In the genomic region with DNA sequence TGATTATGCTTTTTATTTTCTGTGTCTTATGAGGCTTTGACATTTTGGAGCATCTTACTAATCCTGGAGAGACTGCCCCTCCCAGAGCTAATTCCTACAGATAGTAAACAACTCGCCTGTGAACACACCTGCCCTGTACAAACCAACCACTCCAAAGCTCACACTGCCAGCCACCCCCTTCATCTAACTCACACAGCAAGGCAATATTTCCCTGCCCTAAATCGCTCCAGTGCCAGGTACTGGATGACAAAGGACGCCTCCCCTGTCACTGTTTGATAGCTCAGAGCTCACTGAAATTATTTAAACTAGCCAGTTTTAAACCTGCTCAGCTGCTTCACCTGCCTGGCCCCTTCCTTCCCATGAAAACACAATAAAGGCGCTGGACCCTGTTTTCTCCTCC, we compare ENCODE assay signal across 18 cellular contexts.
"Had no signal": no experiment of that assay in that cellular context is flagged by ENCODE, and none has a peak within 500 bp of the region (broad histone marks: within the 10 kb centered on the region; RNA-seq: fewer than 3 reads in every experiment).

No MANE protein-coding gene starts in this region.

- H3K4me1 ChIP-seq: adrenal gland, ascending aorta, prostate gland, thyroid gland had no signal

- H3K36me3 ChIP-seq: adrenal gland, ascending aorta, brain microvascular endothelial cell, prostate gland, thyroid gland, WERI-Rb-1 had no signal

- H3K27me3 ChIP-seq: adrenal gland, ascending aorta, brain microvascular endothelial cell, thyroid gland had no signal

- H3K9me3 ChIP-seq: adrenal gland, ascending aorta, prostate gland, thyroid gland had no signal

- H3K4me3 ChIP-seq: adrenal gland, ascending aorta, prostate gland, thyroid gland had no signal

- DNase-seq: activated naive CD4-positive, alpha-beta T cell; activated T-cell treated with anti-CD3 and anti-CD28 coated beads, Interleukin-2, amount 50 U/mL, for 24 hours; adrenal gland; brain microvascular endothelial cell; effector memory CD4-positive, alpha-beta T cell; glutamatergic neuron; hypothalamus; mesendoderm; naive thymus-derived CD4-positive, alpha-beta T cell; stimulated activated CD4-positive, alpha-beta T cell treated with anti-CD3 and anti-CD28 coated beads, Interleukin-4, amount 100 ng/mL, for 4 hours; substantia nigra; T-cell; thyroid gland; WERI-Rb-1 had no signal

- ATAC-seq: activated T-helper 17 cell treated with anti-CD3 and anti-CD28 coated beads, Interleukin-2, amount 50 U/mL, for 72 hours; esophagus mucosa; naive thymus-derived CD4-positive, alpha-beta T cell; T-cell had no signal

- H3K27ac ChIP-seq: adrenal gland, ascending aorta, brain microvascular endothelial cell, prostate gland, thyroid gland, WERI-Rb-1 had no signal
